ENCODE assay signal across 31 cellular contexts in the genomic region with DNA sequence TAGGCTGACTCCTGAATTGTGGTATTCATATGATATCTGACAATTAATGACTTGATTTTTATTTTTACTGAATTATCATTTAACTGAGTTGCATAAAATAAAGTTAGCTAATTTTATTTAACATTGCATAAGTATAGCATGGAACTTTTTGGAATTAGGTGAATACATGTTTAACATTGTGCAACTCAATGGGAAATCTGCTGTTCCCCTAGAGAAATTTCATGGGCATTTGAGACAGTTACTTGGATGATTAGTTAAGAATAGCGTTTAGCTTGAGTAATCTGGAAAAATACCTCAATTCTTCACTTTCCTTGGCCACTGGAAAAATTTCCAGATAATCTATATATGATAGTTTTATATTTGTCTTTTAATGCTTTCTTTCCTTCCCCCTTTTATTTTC. TPM values are rescaled to one million over a fixed set of nuclear protein-coding genes. Genes with fewer than 3 reads are reported as not detected.
"Had no signal": no experiment of that assay in that cellular context is flagged by ENCODE, and none has a peak within 500 bp of the region (broad histone marks: within the 10 kb centered on the region; RNA-seq: fewer than 3 reads in every experiment).

No MANE protein-coding gene starts in this region.

- ATAC-seq: activated CD4-positive, CD25-positive, alpha-beta regulatory T cell treated with anti-CD3 and anti-CD28 coated beads, Interleukin-2, amount 50 U/mL, for 24 hours; activated CD8-positive, alpha-beta T cell treated with anti-CD3 and anti-CD28 coated beads for 36 hours; activated naive CD8-positive, alpha-beta T cell treated with anti-CD3 and anti-CD28 coated beads, Interleukin-2, amount 50 U/mL, for 24 hours; activated T-cell treated with anti-CD3 and anti-CD28 coated beads, Interleukin-2, amount 50 U/mL, for 4 hours; activated T-helper 17 cell treated with anti-CD3 and anti-CD28 coated beads, Interleukin-2, amount 50 U/mL, for 72 hours; foreskin keratinocyte; gastrocnemius medialis; T-helper 17 cell had no signal

- H3K36me3 ChIP-seq: breast epithelium, cardiac muscle cell, colonic mucosa, gastrocnemius medialis, WERI-Rb-1 had no signal

- H3K27me3 ChIP-seq: ascending aorta, breast epithelium, cardiac muscle cell, colonic mucosa, esophagus squamous epithelium, foreskin keratinocyte, gastrocnemius medialis had no signal

- H3K4me3 ChIP-seq: ascending aorta, breast epithelium, cardiac muscle cell, colonic mucosa, esophagus squamous epithelium, gastrocnemius medialis had no signal

- H3K9me3 ChIP-seq: ascending aorta, breast epithelium, colonic mucosa, esophagus squamous epithelium, gastrocnemius medialis had no signal

- H3K4me1 ChIP-seq: ascending aorta, breast epithelium, colonic mucosa, esophagus squamous epithelium, foreskin keratinocyte, gastrocnemius medialis had no signal

- FAIRE-seq: endometrium, endothelial cell of umbilical vein had no signal

- H3K27ac ChIP-seq: ascending aorta, breast epithelium, colonic mucosa, epithelial cell of prostate, esophagus squamous epithelium, foreskin keratinocyte, gastrocnemius medialis, WERI-Rb-1 had no signal

- DNase-seq: activated B cell treated with CpG ODN at 0.5 μM for 24 hours; activated CD4-positive, alpha-beta T cell treated with anti-CD3 and anti-CD28 coated beads for 48 hours; activated CD4-positive, alpha-beta T cell treated with anti-CD3 and anti-CD28 coated beads, Interleukin-2, amount 50 U/mL, for 1 hour; activated CD4-positive, alpha-beta T cell treated with anti-CD3 and anti-CD28 coated beads, Interleukin-2, amount 50 U/mL, for 48 hours; activated CD8-positive, alpha-beta memory T cell treated with anti-CD3 and anti-CD28 coated beads for 24 hours; activated CD8-positive, alpha-beta T cell treated with anti-CD3 and anti-CD28 coated beads for 36 hours; activated effector memory CD4-positive, alpha-beta T cell treated with anti-CD3 and anti-CD28 coated beads, Interleukin-2, amount 50 U/mL, for 16 hours; activated naive CD4-positive, alpha-beta T cell treated with anti-CD3 and anti-CD28 coated beads for 36 hours; activated naive CD8-positive, alpha-beta T cell treated with anti-CD3 and anti-CD28 coated beads for 36 hours; activated naive CD8-positive, alpha-beta T cell treated with anti-CD3 and anti-CD28 coated beads, Interleukin-2, amount 50 U/mL, for 24 hours; activated T-cell treated with anti-CD3 and anti-CD28 coated beads, Interleukin-2, amount 50 U/mL, for 4 hours; central memory CD4-positive, alpha-beta T cell; cerebellar nuclear complex; colonic mucosa; effector CD8-positive, alpha-beta T cell; esophagus squamous epithelium; foreskin keratinocyte; gastrocnemius medialis; glutamatergic neuron; T-helper 1 cell; T-helper 17 cell; T1000; WERI-Rb-1 had no signal

RNA-seq across cellular contexts. Expression of a gene that starts 42.5 kb away (rescaled TPM):
- total RNA-seq: activated B cell treated with CpG ODN at 0.5 μM for 24 hours; activated CD8-positive, alpha-beta T cell treated with anti-CD3 and anti-CD28 coated beads for 36 hours; activated naive CD4-positive, alpha-beta T cell treated with anti-CD3 and anti-CD28 coated beads for 36 hours; activated naive CD8-positive, alpha-beta T cell treated with anti-CD3 and anti-CD28 coated beads for 36 hours; activated T-helper 17 cell treated with anti-CD3 and anti-CD28 coated beads, Interleukin-2, amount 50 U/mL, for 72 hours; endothelial cell of umbilical vein; T-helper 17 cell had no signal
- polyA plus RNA-seq: endothelial cell of umbilical vein had no signal
